ENCODE assay signal across 19 cellular contexts in genomic region chr4:168569909-168570276, GRCh38.
A peak's percentile ranks its signal among the peaks of the same experiment; 100 is the strongest.
DNase-seq lines count a peak whose midpoint lies in the region; ATAC-seq and TF ChIP-seq lines count a peak whose summit lies in the region.
"Had no signal": no experiment of that assay in that cellular context is flagged by ENCODE, and none has a peak within 500 bp of the region (broad histone marks: within the 10 kb centered on the region; RNA-seq: fewer than 3 reads in every experiment).

No MANE protein-coding gene starts in this region.

- no peak for TF ChIP-seq EP300 in transverse colon (IDR thresholded peaks at IDR 0.05; ENCODE audit: low read depth)

- H3K27ac ChIP-seq in breast epithelium (peak overlapping the region; percentile 52 to 54), ascending aorta (no peak overlapping the region), transverse colon (peak overlapping the region; percentile 22 to 67 (median 56)), thyroid gland (no peak overlapping the region)
- H3K27ac ChIP-seq: neural progenitor cell, right lobe of liver had no signal

- TF ChIP-seq POLR2A in breast epithelium (IDR thresholded peaks at IDR 0.05) (no peak), transverse colon (IDR thresholded peaks at IDR 0.05) (no peak), thyroid gland (IDR thresholded peaks at IDR 0.05) (no peak)

- no TSS peak for BruUV-seq in MCF 10A (replicated peaks; lab: Mats Ljungman, UMichigan)

- H3K4me1 ChIP-seq in breast epithelium (no peaks in the 10 kb centered on the region), ascending aorta (peaks cover 0 to 3% of the 10 kb centered on the region in 2 donors), mucosa of stomach (ENCODE audit: control insufficient read depth, insufficient read depth, low read length) (no peaks in the 10 kb centered on the region), transverse colon (peaks cover 0 to 20% (median 12%) of the 10 kb centered on the region in 4 donors), thyroid gland (no peaks in the 10 kb centered on the region)
- H3K4me1 ChIP-seq: right lobe of liver had no signal

- TF ChIP-seq CTCF in breast epithelium (IDR thresholded peaks at IDR 0.05), result no peak
- TF ChIP-seq CTCF in MCF 10A (IDR thresholded peaks at IDR 0.05; ENCODE audit: unreplicated experiment), result no peak
- TF ChIP-seq CTCF in ascending aorta (IDR thresholded peaks at IDR 0.05), result no peak
- TF ChIP-seq CTCF in transverse colon (IDR thresholded peaks at IDR 0.05), result no peak
- no peak for TF ChIP-seq CTCF in thyroid gland (IDR thresholded peaks at IDR 0.05)
- no peak for TF ChIP-seq CTCF in GM10266 (IDR thresholded peaks at IDR 0.05; ENCODE audit: control insufficient read depth, insufficient read depth, low read depth, missing control alignments)

- peaks cover 20% of the 10 kb centered on the region for H3K4me1 Mint-ChIP-seq in MCF 10A (ENCODE audit: insufficient read depth, unreplicated experiment)

- peak overlapping the region; percentile 60 for H3K9ac ChIP-seq in mucosa of stomach (ENCODE audit: low read length)
- H3K9ac ChIP-seq: neural progenitor cell had no signal

- H3K4me3 Mint-ChIP-seq in MCF 10A (ENCODE audit: unreplicated experiment), result no peak overlapping the region
- H3K4me3 Mint-ChIP-seq: activated naive CD8-positive, alpha-beta T cell treated with anti-CD3 and anti-CD28 coated beads for 36 hours; neural progenitor cell had no signal

- H3K27me3 Mint-ChIP-seq in MCF 10A (ENCODE audit: insufficient read depth, unreplicated experiment), result no peaks in the 10 kb centered on the region
- H3K27me3 Mint-ChIP-seq: activated naive CD8-positive, alpha-beta T cell treated with anti-CD3 and anti-CD28 coated beads for 36 hours had no signal

- DNase-seq in breast epithelium (ENCODE audit: low spot score in 2 of 2) (no peak), MCF 10A (ENCODE audit: unreplicated experiment) (no peak), ascending aorta (ENCODE audit: low spot score in 2 of 2) (no peak), transverse colon (no peak), thyroid gland (no peak), GM10266 (ENCODE audit: extremely low spot score) (no peak)
- DNase-seq: activated CD4-positive, alpha-beta T cell treated with anti-CD3 and anti-CD28 coated beads, Interleukin-2, amount 50 U/mL, for 4 hours; activated naive CD8-positive, alpha-beta T cell treated with anti-CD3 and anti-CD28 coated beads for 36 hours; activated T-cell treated with anti-CD3 and anti-CD28 coated beads, Interleukin-2, amount 50 U/mL, for 48 hours; COR-L47; NCI-H2081 treated with DMSO at 0.1 percent for 48 hours; right lobe of liver had no signal

- H3K36me3 ChIP-seq in breast epithelium (no peaks in the 10 kb centered on the region), ascending aorta (no peaks in the 10 kb centered on the region), mucosa of stomach (ENCODE audit: control insufficient read depth, insufficient read depth, low read length) (no peaks in the 10 kb centered on the region), transverse colon (no peaks in the 10 kb centered on the region), thyroid gland (no peaks in the 10 kb centered on the region)
- H3K36me3 ChIP-seq: HAP-1, neural progenitor cell, right lobe of liver had no signal

- intact Hi-C loops in breast epithelium (cut with DNase I; ENCODE audit: low total_unique reads) (no loop called here), MCF 10A (cut with micrococcal nuclease) (no loop called here), ascending aorta (cut with DNase I) (no loop called here), transverse colon (cut with DNase I; ENCODE audit: low total_unique reads) (no loop called here), thyroid gland (cut with DNase I) (no loop called here)

- H3K4me3 ChIP-seq in breast epithelium (peak overlapping the region; percentile 1 to 8 (median 2)), ascending aorta (peak overlapping the region; percentile 9 to 16), mucosa of stomach (ENCODE audit: low read length) (peak overlapping the region; percentile 23), transverse colon (no peak overlapping the region), thyroid gland (replicated peaks in 1 of 3) (no peak overlapping the region)
- H3K4me3 ChIP-seq: cardiac muscle cell, HAP-1, lung, neural progenitor cell, right lobe of liver had no signal

- no peak for ATAC-seq in activated CD4-positive, CD25-positive, alpha-beta regulatory T cell treated with anti-CD3 and anti-CD28 coated beads, Interleukin-2, amount 50 U/mL, for 24 hours
- ATAC-seq: HepG2, right lobe of liver had no signal

- no peaks in the 10 kb centered on the region for H3K9me3 Mint-ChIP-seq in MCF 10A (ENCODE audit: unreplicated experiment)
- H3K9me3 Mint-ChIP-seq: activated naive CD8-positive, alpha-beta T cell treated with anti-CD3 and anti-CD28 coated beads for 36 hours had no signal

- H3K27ac Mint-ChIP-seq in MCF 10A (ENCODE audit: low read depth, unreplicated experiment), result no peak overlapping the region
- H3K27ac Mint-ChIP-seq: activated naive CD8-positive, alpha-beta T cell treated with anti-CD3 and anti-CD28 coated beads for 36 hours; neural progenitor cell had no signal

- 37 to 38% methylated on average over 3 to 10 of the region's 10 CpGs for WGBS in transverse colon (ENCODE audit: low coverage in 1 of 2), 2 donors
- WGBS in thyroid gland, 2 donors, result 71 to 79% methylated on average over 10 of the region's 10 CpGs

- in situ Hi-C loops in transverse colon (cut with MboI; ENCODE audit: low pct_ligation_motif_present in 1 of 4, low pct_unique_long_range_greater_than_20kb in 1 of 4, low sequenced_read_pairs in 3 of 4), result no loop called here

- H3K9me3 ChIP-seq in breast epithelium (no peaks in the 10 kb centered on the region), ascending aorta (no peaks in the 10 kb centered on the region), mucosa of stomach (ENCODE audit: control insufficient read depth, low read length) (no peaks in the 10 kb centered on the region), transverse colon (no peaks in the 10 kb centered on the region), thyroid gland (no peaks in the 10 kb centered on the region)
- H3K9me3 ChIP-seq: HAP-1, right lobe of liver had no signal

- POLR2A ChIA-PET in MCF 10A (lab: Yijun Ruan, JAX), result no interaction called here

- H3K36me3 Mint-ChIP-seq in MCF 10A (ENCODE audit: insufficient read depth, unreplicated experiment), result no peaks in the 10 kb centered on the region

- CTCF ChIA-PET in MCF 10A (lab: Yijun Ruan, JAX), result no interaction called here

- H3K27me3 ChIP-seq in breast epithelium, result no peaks in the 10 kb centered on the region
- no peaks in the 10 kb centered on the region for H3K27me3 ChIP-seq in ascending aorta
- H3K27me3 ChIP-seq in mucosa of stomach (ENCODE audit: control insufficient read depth, insufficient read depth, low read length), result no peaks in the 10 kb centered on the region
- no peaks in the 10 kb centered on the region for H3K27me3 ChIP-seq in transverse colon
- no peaks in the 10 kb centered on the region for H3K27me3 ChIP-seq in thyroid gland
- H3K27me3 ChIP-seq: cardiac muscle cell, neural progenitor cell, right lobe of liver had no signal

Comparison
In these comparisons a context has a peak if more than half of its experiments do, and no peak if none do; other contexts are left out.
1. H3K27ac ChIP-seq: peak in breast epithelium (2 of 2) and transverse colon (4 of 4); none in ascending aorta (0 of 2) and thyroid gland (0 of 3).
2. H3K4me3 ChIP-seq: peak in breast epithelium (3 of 3), ascending aorta (2 of 2) and mucosa of stomach (single experiment); none in transverse colon (0 of 4) and thyroid gland (0 of 3).